ENCODE assay signal across 8 cellular contexts in genomic region chr16:84738255-84739038, GRCh38. TPM values are rescaled to one million over a fixed set of nuclear protein-coding genes. Genes with fewer than 3 reads are reported as not detected.
DNase-seq lines count a peak whose midpoint lies in the region; ATAC-seq, FAIRE-seq and TF ChIP-seq lines count a peak whose summit lies in the region.

No MANE protein-coding gene starts in this region.

- H3K4me3 Mint-ChIP-seq in Caco-2 (ENCODE audit: unreplicated experiment) (no peak overlapping the region), type B pancreatic cell (peak overlapping the region; percentile 51)
- no peak overlapping the region for H3K4me3 Mint-ChIP-seq in activated naive CD4-positive, alpha-beta T cell treated with anti-CD3 and anti-CD28 coated beads for 36 hours

- no peak for FAIRE-seq in pancreas (lab: Jason Lieb, UNC)

- H3K36me3 Mint-ChIP-seq in Caco-2 (ENCODE audit: insufficient read depth, unreplicated experiment) (peaks cover 80% of the 10 kb centered on the region), type B pancreatic cell (peaks cover 8% of the 10 kb centered on the region)
- H3K36me3 Mint-ChIP-seq in activated naive CD4-positive, alpha-beta T cell treated with anti-CD3 and anti-CD28 coated beads for 36 hours (ENCODE audit: low read depth), result peaks cover 14% of the 10 kb centered on the region

- H3K9me3 ChIP-seq in Caco-2 (no peaks in the 10 kb centered on the region), pancreas (no peaks in the 10 kb centered on the region)

- DNase-seq in Caco-2, result peak; percentile 82 to 86
- DNase-seq in SK-MEL-5 (ENCODE audit: low read depth, low spot score), result peak; percentile 92
- peak; percentile 85 for DNase-seq in activated naive CD4-positive, alpha-beta T cell treated with anti-CD3 and anti-CD28 coated beads for 36 hours
- peak; percentile 75 for DNase-seq in germinal center (ENCODE audit: low spot score)
- DNase-seq in pancreas, result peak in 5 of 6 donors; percentile 59 to 77 (median 69)
- DNase-seq in type B pancreatic cell (ENCODE audit: extremely low spot score, unreplicated experiment), result no peak

- H3K79me2 ChIP-seq in KMS-11 (ENCODE audit: insufficient read depth, low read depth), result peaks cover 66% of the 10 kb centered on the region

- H3K4me3 ChIP-seq in Caco-2 (ENCODE audit: low read depth, low read length) (no peak overlapping the region), KMS-11 (IDR thresholded peaks at IDR 0.05; ENCODE audit: insufficient read depth, low read depth, low read length) (no peak overlapping the region), pancreas (no peak overlapping the region)

- intact Hi-C loops in Caco-2 (cut with micrococcal nuclease; ENCODE audit: unreplicated experiment), result loop anchor here (1.0 kb wide), 3 partner anchors 12 to 116 kb away; no protein-coding TSS in a partner anchor
- intact Hi-C loops in activated naive CD4-positive, alpha-beta T cell treated with anti-CD3 and anti-CD28 coated beads for 36 hours (cut with micrococcal nuclease), result loop anchor here (1.0 to 10.0 kb wide), 6 partner anchors 66 to 784 kb away; partner anchors contain the start of gene OSGIN1
- intact Hi-C loops in pancreas (cut with DNase I), result loop anchor here in 1 of 3 donors (10.0 kb wide), 1 partner anchor 64 kb away; no protein-coding TSS in a partner anchor

- peak overlapping the region; percentile 30; the same call in 1 of the 2 replicates for H3K4me2 ChIP-seq in KMS-11

- 46% methylated on average over 8 of the region's 8 CpGs for WGBS in pancreas, 2 donors

- H2AFZ ChIP-seq in KMS-11 (ENCODE audit: low read depth), result no peak overlapping the region

- ATAC-seq in GM21381 (IDR thresholded peaks at IDR 0.05; ENCODE audit: unreplicated experiment) (peak; percentile 65), pancreas (peak; percentile 71 to 84 (median 80))

- in situ Hi-C loops in SK-MEL-5 (cut with HindIII; ENCODE audit: low pct_unique_long_range_greater_than_20kb, low sequenced_read_pairs), result no loop called here

- H3K27ac ChIP-seq in KMS-11 (peak overlapping the region; percentile 12; the same call in 1 of the 2 replicates), pancreas (no peak overlapping the region)

- H3K4me1 Mint-ChIP-seq in Caco-2 (ENCODE audit: low read depth, unreplicated experiment), result peaks cover 25% of the 10 kb centered on the region
- H3K4me1 Mint-ChIP-seq in activated naive CD4-positive, alpha-beta T cell treated with anti-CD3 and anti-CD28 coated beads for 36 hours (ENCODE audit: low read depth), result peaks cover 53% of the 10 kb centered on the region
- H3K4me1 Mint-ChIP-seq in type B pancreatic cell (ENCODE audit: unreplicated experiment), result peaks cover 57% of the 10 kb centered on the region

- BruUV-seq in Caco-2 (replicated peaks; lab: Mats Ljungman, UMichigan), result no TSS peak

- H4K20me1 ChIP-seq in KMS-11 (ENCODE audit: insufficient read depth), result peaks cover 28% of the 10 kb centered on the region

- H3K9ac ChIP-seq in KMS-11, result no peak overlapping the region

- H3K27me3 Mint-ChIP-seq in Caco-2 (ENCODE audit: insufficient read depth, unreplicated experiment) (no peaks in the 10 kb centered on the region), type B pancreatic cell (no peaks in the 10 kb centered on the region)
- no peaks in the 10 kb centered on the region for H3K27me3 Mint-ChIP-seq in activated naive CD4-positive, alpha-beta T cell treated with anti-CD3 and anti-CD28 coated beads for 36 hours (ENCODE audit: low read depth)

- POLR2A ChIA-PET in Caco-2 (lab: Charles Lee), result no interaction called here

- H3K27ac Mint-ChIP-seq in Caco-2 (ENCODE audit: unreplicated experiment) (no peak overlapping the region), type B pancreatic cell (peak overlapping the region; percentile 73)
- H3K27ac Mint-ChIP-seq in activated naive CD4-positive, alpha-beta T cell treated with anti-CD3 and anti-CD28 coated beads for 36 hours, result no peak overlapping the region

- CTCF ChIA-PET in Caco-2 (lab: Charles Lee), result interaction anchor here (0.5 to 2.9 kb wide), 21 partner anchors 8 to 256 kb away, joined by 3 to 30 read pairs (median 4); no protein-coding TSS in a partner anchor
- CTCF ChIA-PET in activated naive CD4-positive, alpha-beta T cell treated with anti-CD3 and anti-CD28 coated beads for 36 hours (lab: Charles Lee), result interaction anchor here (0.5 to 7.8 kb wide), 39 partner anchors 9 to 570 kb away, joined by 3 to 124 read pairs (median 5); no protein-coding TSS in a partner anchor

- H3K9me3 Mint-ChIP-seq in Caco-2 (ENCODE audit: unreplicated experiment), result no peaks in the 10 kb centered on the region
- H3K9me3 Mint-ChIP-seq in activated naive CD4-positive, alpha-beta T cell treated with anti-CD3 and anti-CD28 coated beads for 36 hours, result no peaks in the 10 kb centered on the region
- no peaks in the 10 kb centered on the region for H3K9me3 Mint-ChIP-seq in type B pancreatic cell

- peaks cover 7% of the 10 kb centered on the region; the same call in 1 of the 2 replicates for H3K4me1 ChIP-seq in Caco-2
- H3K4me1 ChIP-seq in KMS-11 (ENCODE audit: low read depth, poor library complexity, severe bottlenecking), result peaks cover 28% of the 10 kb centered on the region
- H3K4me1 ChIP-seq in pancreas, result peaks cover 5 to 13% (median 7%) of the 10 kb centered on the region in 3 donors

- TF ChIP-seq CTCF in Caco-2 (IDR thresholded peaks at IDR 0.05; ENCODE audit: insufficient read depth in 1 of 2, low read depth in 1 of 2, low read length in 1 of 2, severe bottlenecking in 1 of 2, unreplicated experiment in 1 of 2) (peak; percentile 91 to 92), KMS-11 (conservative IDR thresholded peaks at IDR 0.05; ENCODE audit: low read depth, low read length) (peak; percentile 95), pancreas (IDR thresholded peaks at IDR 0.05) (peak; percentile 77 to 83 (median 81)), type B pancreatic cell (conservative IDR thresholded peaks at IDR 0.05) (peak; percentile 94)

- H3K27me3 ChIP-seq in Caco-2 (replicated peaks; ENCODE audit: control insufficient read depth, insufficient read depth, low read length), result no peaks in the 10 kb centered on the region
- no peaks in the 10 kb centered on the region for H3K27me3 ChIP-seq in KMS-11 (ENCODE audit: insufficient read depth, low read depth)
- no peaks in the 10 kb centered on the region for H3K27me3 ChIP-seq in pancreas

- H3K36me3 ChIP-seq in Caco-2 (ENCODE audit: control insufficient read depth, insufficient read depth, low read length) (peaks cover 5% of the 10 kb centered on the region), KMS-11 (ENCODE audit: insufficient read depth) (no peaks in the 10 kb centered on the region), pancreas (no peaks in the 10 kb centered on the region)

RNA-seq across cellular contexts. Expression of gene USP10, which starts 38.6 kb away (rescaled TPM):
- 144 and 147 TPM in 2 replicates for total RNA-seq in Caco-2 (2022)
- 41.1 and 46.8 TPM in 2 replicates for total RNA-seq in SK-MEL-5 (2014; rRNA removed; shearing (Covaris generic))
- 69.0 and 76.8 TPM in 2 replicates for polyA plus RNA-seq in SK-MEL-5 (2015; cell fraction: cytosol; rRNA removed)
- 73.2 and 74.1 TPM in 2 replicates for polyA plus RNA-seq in SK-MEL-5 (2015; cell fraction: nucleus; rRNA removed)
- 10 to 100 TPM; 93.9 to 95.2 TPM for total RNA-seq in activated naive CD4-positive, alpha-beta T cell treated with anti-CD3 and anti-CD28 coated beads for 36 hours
- total RNA-seq in pancreas, result 10 to 100 TPM; 22.8 to 40.6 (median 31.5) TPM
- 10 to 100 TPM; 11.4 to 18.2 TPM for polyA plus RNA-seq in pancreas
- 97.7 and 110 TPM in 2 replicates for total RNA-seq in type B pancreatic cell (ENCODE audit: low replicate concordance)
